1 cellular context compared by ENCODE assay signal in genomic region chr14:30796707-30797106, GRCh38.
TF ChIP-seq lines count a peak whose summit lies in the region.

No MANE protein-coding gene starts in this region.

TF ChIP-seq in K562, 482 proteins besides CTCF, POLR2A, EP300 and RAD21 (continued from another document):
- TF ChIP-seq ZNF609 (CRISPR knock-in tag; IDR thresholded peaks at IDR 0.05; ENCODE audit: borderline replicate concordance) (no peak), FOXP1 (CRISPR knock-in tag; IDR thresholded peaks at IDR 0.05) (no peak), ZNF584 (CRISPR knock-in tag; IDR thresholded peaks at IDR 0.05; ENCODE audit: low read depth) (no peak), LCOR (CRISPR knock-in tag; IDR thresholded peaks at IDR 0.05) (no peak), MEIS2 (IDR thresholded peaks at IDR 0.05; ENCODE audit: partially characterized antibody) (peak; percentile 3), MCM5 (IDR thresholded peaks at IDR 0.05; ENCODE audit: low read depth) (no peak), RFX1 (IDR thresholded peaks at IDR 0.05) (peak; percentile 21; the same call in 1 of the 2 replicates)
- TF ChIP-seq, protein P1, sequence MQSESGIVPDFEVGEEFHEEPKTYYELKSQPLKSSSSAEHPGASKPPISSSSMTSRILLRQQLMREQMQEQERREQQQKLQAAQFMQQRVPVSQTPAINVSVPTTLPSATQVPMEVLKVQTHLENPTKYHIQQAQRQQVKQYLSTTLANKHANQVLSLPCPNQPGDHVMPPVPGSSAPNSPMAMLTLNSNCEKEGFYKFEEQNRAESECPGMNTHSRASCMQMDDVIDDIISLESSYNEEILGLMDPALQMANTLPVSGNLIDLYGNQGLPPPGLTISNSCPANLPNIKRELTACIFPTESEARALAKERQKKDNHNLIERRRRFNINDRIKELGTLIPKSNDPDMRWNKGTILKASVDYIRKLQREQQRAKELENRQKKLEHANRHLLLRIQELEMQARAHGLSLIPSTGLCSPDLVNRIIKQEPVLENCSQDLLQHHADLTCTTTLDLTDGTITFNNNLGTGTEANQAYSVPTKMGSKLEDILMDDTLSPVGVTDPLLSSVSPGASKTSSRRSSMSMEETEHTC (IDR thresholded peaks at IDR 0.05) = no peak
TF ChIP-seq in K562: peak in this region for 2.
